In genomic region chr17:18338158-18338557, GRCh38 we compare ENCODE assay signal across 2 cellular contexts. TPM values are rescaled to one million over a fixed set of nuclear protein-coding genes. Genes with fewer than 3 reads are reported as not detected.
"Had no signal": no experiment of that assay in that cellular context is flagged by ENCODE, and none has a peak within 500 bp of the region (broad histone marks: within the 10 kb centered on the region; RNA-seq: fewer than 3 reads in every experiment).

No MANE protein-coding gene starts in this region.

RNA-seq across cellular contexts. Expression of gene EVPLL, which starts 39.4 kb away (rescaled TPM):
- total RNA-seq: G401, GM12878 had no signal
- polyA plus RNA-seq: GM12878 had no signal
